In the genomic region with DNA sequence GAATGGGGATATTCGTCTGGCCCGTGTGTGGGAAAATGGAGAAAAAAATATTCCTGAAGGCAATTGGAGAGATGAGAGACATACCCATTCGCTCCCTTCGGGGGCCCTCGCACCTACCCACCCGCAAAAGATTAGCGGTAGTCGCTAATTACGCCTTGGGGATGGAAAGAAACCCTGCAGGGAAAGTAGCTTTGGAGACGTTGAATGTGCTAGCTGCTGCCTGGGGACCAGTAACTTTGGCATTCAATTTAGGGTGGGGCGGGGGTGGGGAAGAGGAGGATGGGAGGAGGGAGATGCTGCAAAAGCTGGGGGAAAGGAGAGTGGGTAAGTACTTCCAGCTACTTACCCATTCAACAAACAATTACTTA, we compare ENCODE assay signal across 8 cellular contexts. TPM values are rescaled to one million over a fixed set of nuclear protein-coding genes. Genes with fewer than 3 reads are reported as not detected.
DNase-seq lines count a peak whose midpoint lies in the region; ATAC-seq and TF ChIP-seq lines count a peak whose summit lies in the region.

No MANE protein-coding gene starts in this region.

- TF ChIP-seq CTCF in LNCaP clone FGC (IDR thresholded peaks at IDR 0.05; ENCODE audit: control insufficient read depth, extremely low read depth, insufficient read depth), result no peak
- TF ChIP-seq CTCF in sigmoid colon (IDR thresholded peaks at IDR 0.05), result no peak

- H3K4me1 ChIP-seq in esophagus (ENCODE audit: control insufficient read depth in 2 of 2, insufficient read depth in 2 of 2, low read length in 1 of 2) (peaks cover 0 to 2% of the 10 kb centered on the region in 2 donors), sigmoid colon (peaks cover 0 to 5% (median 2%) of the 10 kb centered on the region in 4 donors)

- no peak for TF ChIP-seq EP300 in sigmoid colon (IDR thresholded peaks at IDR 0.05)

- DNase-seq in LNCaP clone FGC (ENCODE audit: low read depth) (no peak), sigmoid colon (no peak), COR-L47 (lab: John Stamatoyannopoulos, UW) (no peak), LoVo (ENCODE audit: low spot score) (no peak), NCI-H69 (lab: John Stamatoyannopoulos, UW) (no peak)

- ATAC-seq in GM21737 (IDR thresholded peaks at IDR 0.05; ENCODE audit: unreplicated experiment), result peak; percentile 28

- WGBS in esophagus, 2 donors, result 6 to 26% methylated on average over 11 of the region's 11 CpGs
- WGBS in sigmoid colon, 2 donors, result 4 to 9% methylated on average over 11 of the region's 11 CpGs

- H3K27ac ChIP-seq in esophagus (ENCODE audit: low read depth in 2 of 2, low read length in 1 of 2) (no peak overlapping the region), sigmoid colon (peak overlapping the region in 3 of 4 donors; percentile 51 to 71 (median 67))

- no peaks in the 10 kb centered on the region for H3K9me3 ChIP-seq in esophagus (ENCODE audit: control insufficient read depth in 2 of 2, insufficient read depth in 1 of 2, low read depth in 1 of 2, low read length in 1 of 2)
- no peaks in the 10 kb centered on the region for H3K9me3 ChIP-seq in sigmoid colon

- H3K36me3 ChIP-seq in esophagus (ENCODE audit: control insufficient read depth in 2 of 2, insufficient read depth in 2 of 2, low read length in 1 of 2) (no peaks in the 10 kb centered on the region), sigmoid colon (no peaks in the 10 kb centered on the region)

- TF ChIP-seq POLR2A in sigmoid colon (IDR thresholded peaks at IDR 0.05), result no peak

- H3K4me3 ChIP-seq in GM08714 (ENCODE audit: low read length) (peak overlapping the region; percentile 64; the same call in 1 of the 2 replicates), LNCaP clone FGC (ENCODE audit: low read depth, low read length) (peak overlapping the region; percentile 73), esophagus (ENCODE audit: low read depth in 1 of 2, low read length in 2 of 2) (peak overlapping the region; percentile 24 to 61), sigmoid colon (peak overlapping the region; percentile 49 to 62 (median 56))

- no peaks in the 10 kb centered on the region for H3K27me3 ChIP-seq in esophagus (ENCODE audit: control insufficient read depth in 1 of 2, insufficient read depth in 2 of 2, low read length in 2 of 2)
- H3K27me3 ChIP-seq in sigmoid colon, result no peaks in the 10 kb centered on the region

- intact Hi-C loops in sigmoid colon (cut with DNase I), result no loop called here

RNA-seq across cellular contexts. Expression of gene ZC4H2, which starts 0.4 kb away (rescaled TPM):
- polyA plus RNA-seq in esophagus (1 to 10 TPM; 1.7 to 2.8 TPM), sigmoid colon (1 to 10 TPM; 6.3 to 7.8 (median 6.9) TPM)
- total RNA-seq in sigmoid colon, result 10 to 100 TPM; 13.3 to 19.3 (median 17.3) TPM

RNA-seq across cellular contexts. Expression of gene ZC3H12B, which starts 58.0 kb away (rescaled TPM):
- polyA plus RNA-seq in esophagus (under 1 TPM; 0.11 to 0.14 TPM), sigmoid colon (under 1 TPM; under 0.01 to 0.51 (median 0.46) TPM)
- 1 to 10 TPM; 3.3 to 4.2 (median 3.9) TPM for total RNA-seq in sigmoid colon

Comparison
In these comparisons a context has a peak if more than half of its experiments do, and no peak if none do; other contexts are left out.
1. H3K27ac ChIP-seq: peak in sigmoid colon (3 of 4); none in esophagus (0 of 2).
2. Peak in every context shown above with its lines, with median percentiles within 50 percentile points of each other: H3K4me3 ChIP-seq.